In the genomic region with DNA sequence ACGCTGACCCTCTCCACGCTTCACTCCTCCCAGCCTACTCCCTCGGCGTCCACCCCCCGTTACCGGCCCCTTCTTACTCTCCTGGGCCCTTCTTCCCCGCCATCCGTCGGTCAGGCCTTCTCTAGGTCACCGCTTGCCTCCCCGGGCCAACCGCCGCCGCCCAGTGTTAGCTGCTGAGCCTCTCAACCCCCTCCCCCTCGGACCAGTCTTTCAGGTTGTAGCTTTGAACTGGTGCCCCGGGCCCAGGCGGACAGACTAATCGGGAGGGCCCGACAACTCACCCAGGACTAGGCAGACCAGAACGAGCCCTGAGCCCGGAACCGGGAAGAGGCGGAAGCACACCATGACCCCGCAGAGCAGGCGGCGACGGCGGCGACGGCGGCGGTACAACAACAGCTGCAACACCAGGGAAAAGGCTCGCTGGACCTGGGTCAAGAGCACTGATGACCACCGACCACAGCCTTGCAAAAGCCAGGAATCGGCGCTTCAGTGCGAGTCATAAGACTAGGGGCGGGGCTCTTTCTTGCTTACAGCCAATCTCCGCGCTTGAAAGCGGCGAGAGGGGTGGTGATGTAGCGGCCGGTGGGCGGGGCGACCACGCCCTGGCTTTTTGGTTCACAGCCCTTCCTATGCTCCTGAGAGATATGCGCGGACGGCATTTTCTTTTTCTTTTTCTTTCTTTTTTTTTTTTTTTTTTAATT, we compare ENCODE assay signal across 8 cellular contexts. TPM values are rescaled to one million over a fixed set of nuclear protein-coding genes. Genes with fewer than 3 reads are reported as not detected.
DNase-seq lines count a peak whose midpoint lies in the region; ATAC-seq, FAIRE-seq and TF ChIP-seq lines count a peak whose summit lies in the region.

A gene (minus strand): TSS at position 472 of the 701 bp plus-strand sequence. CDS start 127 bp downstream, at position 345.

- peak within 1 kb of the TSS; percentile 95 for H3K27ac ChIP-seq in smooth muscle cell (ENCODE audit: low read depth)

- FAIRE-seq in bronchial epithelial cell (lab: Jason Lieb, UNC) = no peak

- no peak for TF ChIP-seq CTCF in WTC11 (IDR thresholded peaks at IDR 0.05)
- TF ChIP-seq CTCF in bronchial epithelial cell (IDR thresholded peaks at IDR 0.05; ENCODE audit: insufficient read depth, low read length, severe bottlenecking) = no peak
- no peak for TF ChIP-seq CTCF in smooth muscle cell (IDR thresholded peaks at IDR 0.05; ENCODE audit: borderline replicate concordance, insufficient read depth, poor library complexity, severe bottlenecking)

- peak; percentile 96 for ATAC-seq in GM19023 (IDR thresholded peaks at IDR 0.05; ENCODE audit: unreplicated experiment)
- peak; percentile 98 for ATAC-seq in HG03196 (IDR thresholded peaks at IDR 0.05; ENCODE audit: unreplicated experiment)
- ATAC-seq in WTC11 = peak; percentile 94

- H3K9me3 ChIP-seq in smooth muscle cell (replicated peaks; ENCODE audit: low read depth) = no peaks in the 10 kb centered on the region

- CTCF ChIA-PET in WTC11 (lab: Charles Lee) = interaction anchor here (0.6 to 1.1 kb wide), 5 partner anchors 11 to 255 kb away, joined by 3 to 9 read pairs (median 4); no protein-coding TSS in a partner anchor

- H3K9ac ChIP-seq in smooth muscle cell (ENCODE audit: low read depth) = peak within 1 kb of the TSS; percentile 93

- WGBS in smooth muscle cell (ENCODE audit: low lambda C conversion rate) = 42% methylated on average over 50 of the region's 50 CpGs

- H3K4me3 Mint-ChIP-seq in WTC11 = peak within 1 kb of the TSS; percentile 95

- no peaks in the 10 kb centered on the region for H3K9me3 Mint-ChIP-seq in WTC11

- no peaks in the 10 kb centered on the region for H3K27me3 Mint-ChIP-seq in WTC11 (ENCODE audit: low read depth)

- peaks cover 42% of the 10 kb centered on the region for H3K79me2 ChIP-seq in smooth muscle cell (ENCODE audit: low read depth)

- H3K4me3 ChIP-seq in bronchial epithelial cell (ENCODE audit: low read depth, low read length) = peak within 1 kb of the TSS; percentile 64
- H3K4me3 ChIP-seq in smooth muscle cell = peak within 1 kb of the TSS; percentile 87

- no peaks in the 10 kb centered on the region for H3K36me3 ChIP-seq in bronchial epithelial cell (ENCODE audit: control insufficient read depth, insufficient read depth, low read length)
- H3K36me3 ChIP-seq in smooth muscle cell (ENCODE audit: low read depth) = no peaks in the 10 kb centered on the region

- H2AFZ ChIP-seq in smooth muscle cell (ENCODE audit: low read depth) = peak within 1 kb of the TSS; percentile 90

- peak within 1 kb of the TSS; percentile 85 for H3K4me2 ChIP-seq in smooth muscle cell

- no peaks in the 10 kb centered on the region for H3K36me3 Mint-ChIP-seq in WTC11

- DNase-seq in AG08396 (ENCODE audit: low spot score) (peak; percentile 81), NCI-H226 (peak; percentile 71), WTC11 (ENCODE audit: low spot score) (peak; percentile 86), bronchial epithelial cell (ENCODE audit: low read depth) (peak; percentile 71), iPS-NIHi7 (ENCODE audit: extremely low spot score) (peak; percentile 81), smooth muscle cell (lab: John Stamatoyannopoulos, UW; ENCODE audit: unreplicated experiment) (peak; percentile 59)

- no peaks in the 10 kb centered on the region for H3F3A ChIP-seq in smooth muscle cell (ENCODE audit: low read depth)

- H4K20me1 ChIP-seq in smooth muscle cell (ENCODE audit: low read depth) = peaks cover 24% of the 10 kb centered on the region

- POLR2A ChIA-PET in WTC11 (lab: Charles Lee) = interaction anchor here (0.5 to 1.2 kb wide), 3 partner anchors 17 to 188 kb away, joined by 3 to 8 read pairs (median 5); no protein-coding TSS in a partner anchor

- H3K4me1 Mint-ChIP-seq in WTC11 = peaks cover 6% of the 10 kb centered on the region

- peak within 1 kb of the TSS; percentile 87 for H3K27ac Mint-ChIP-seq in WTC11

- H3K27me3 ChIP-seq in bronchial epithelial cell (ENCODE audit: control insufficient read depth, insufficient read depth, low read length) = no peaks in the 10 kb centered on the region
- H3K27me3 ChIP-seq in smooth muscle cell (ENCODE audit: low read depth) = no peaks in the 10 kb centered on the region

- no peaks in the 10 kb centered on the region for H3K4me1 ChIP-seq in smooth muscle cell (ENCODE audit: low read depth)

TF ChIP-seq in WTC11, 78 proteins besides CTCF, POLR2A, EP300 and RAD21:
- TF ChIP-seq, protein P1, sequence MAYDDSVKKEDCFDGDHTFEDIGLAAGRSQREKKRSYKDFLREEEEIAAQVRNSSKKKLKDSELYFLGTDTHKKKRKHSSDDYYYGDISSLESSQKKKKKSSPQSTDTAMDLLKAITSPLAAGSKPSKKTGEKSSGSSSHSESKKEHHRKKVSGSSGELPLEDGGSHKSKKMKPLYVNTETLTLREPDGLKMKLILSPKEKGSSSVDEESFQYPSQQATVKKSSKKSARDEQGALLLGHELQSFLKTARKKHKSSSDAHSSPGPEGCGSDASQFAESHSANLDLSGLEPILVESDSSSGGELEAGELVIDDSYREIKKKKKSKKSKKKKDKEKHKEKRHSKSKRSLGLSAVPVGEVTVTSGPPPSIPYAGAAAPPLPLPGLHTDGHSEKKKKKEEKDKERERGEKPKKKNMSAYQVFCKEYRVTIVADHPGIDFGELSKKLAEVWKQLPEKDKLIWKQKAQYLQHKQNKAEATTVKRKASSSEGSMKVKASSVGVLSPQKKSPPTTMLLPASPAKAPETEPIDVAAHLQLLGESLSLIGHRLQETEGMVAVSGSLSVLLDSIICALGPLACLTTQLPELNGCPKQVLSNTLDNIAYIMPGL (CRISPR knock-in tag; IDR thresholded peaks at IDR 0.05) = no peak
- 0 out of 2 replicates have a peak, but pooled peaks have one; percentile 39 for TF ChIP-seq GABPB1 (CRISPR knock-in tag; IDR thresholded peaks at IDR 0.05)
- TF ChIP-seq SMAD4 (CRISPR knock-in tag; IDR thresholded peaks at IDR 0.05) = no peak
- 0 out of 2 replicates have a peak, but pooled peaks have one; percentile 33 for TF ChIP-seq FOXK1 (CRISPR knock-in tag; IDR thresholded peaks at IDR 0.05)

RNA-seq across cellular contexts. Expression of the gene that starts here (rescaled TPM):
- total RNA-seq in WTC11 (2021) = 28.8 to 33.8 TPM (median 31.2 TPM) in 3 replicates
- total RNA-seq in bronchial epithelial cell = 112 and 118 TPM in 2 replicates
- total RNA-seq in smooth muscle cell = 163 and 189 TPM in 2 replicates
- polyA plus RNA-seq in smooth muscle cell = 120 and 134 TPM in 2 replicates

Comparison
In these comparisons a context has a peak if more than half of its experiments do, and no peak if none do; other contexts are left out.
1. Peak in every context shown above with its lines: DNase-seq, ATAC-seq, H3K4me3 ChIP-seq and H3K27ac ChIP-seq.